9 cellular contexts compared by ENCODE assay signal in genomic region chr5:139664273-139664693, GRCh38. TPM values are rescaled to one million over a fixed set of nuclear protein-coding genes. Genes with fewer than 3 reads are reported as not detected.
DNase-seq lines count a peak whose midpoint lies in the region; ATAC-seq and TF ChIP-seq lines count a peak whose summit lies in the region.
"Had no signal": no experiment of that assay in that cellular context is flagged by ENCODE, and none has a peak within 500 bp of the region (broad histone marks: within the 10 kb centered on the region; RNA-seq: fewer than 3 reads in every experiment).

No MANE protein-coding gene starts in this region.

- no peaks in the 10 kb centered on the region for H3K9me2 ChIP-seq in OCI-LY7 (ENCODE audit: insufficient read depth, low read length)

- H3K36me3 Mint-ChIP-seq in natural killer cell treated with Interleukin-12 subunit alpha and Interleukin-12 subunit beta and Interleukin-15 and Interleukin-18, amount 100 ng/mL, for 72 hours, result no peaks in the 10 kb centered on the region
- H3K36me3 Mint-ChIP-seq in activated T-cell treated with anti-CD3 and anti-CD28 coated beads, Interleukin-2, amount 50 U/mL, for 4 hours (ENCODE audit: insufficient read depth), result no peaks in the 10 kb centered on the region
- no peaks in the 10 kb centered on the region for H3K36me3 Mint-ChIP-seq in activated CD4-positive, alpha-beta T cell treated with anti-CD3 and anti-CD28 coated beads, Interleukin-2, amount 10 ng/mL, durations not matched to agents 7 days and 5 days (ENCODE audit: low read depth)

- H3K4me1 ChIP-seq in OCI-LY7 (ENCODE audit: insufficient read depth, low read length, poor library complexity, severe bottlenecking), result peaks cover 94% of the 10 kb centered on the region

- ATAC-seq in GM18502 (IDR thresholded peaks at IDR 0.05; ENCODE audit: poor library complexity, unreplicated experiment), result peak; percentile 45
- ATAC-seq in HG02623 (IDR thresholded peaks at IDR 0.05; ENCODE audit: unreplicated experiment), result peak; percentile 33
- peak; percentile 43 to 56 for ATAC-seq in natural killer cell treated with Interleukin-12 subunit alpha and Interleukin-12 subunit beta and Interleukin-15 and Interleukin-18, amount 100 ng/mL, for 72 hours
- ATAC-seq in activated T-cell treated with anti-CD3 and anti-CD28 coated beads, Interleukin-2, amount 50 U/mL, for 4 hours, result no peak

- H3K9me3 Mint-ChIP-seq in natural killer cell treated with Interleukin-12 subunit alpha and Interleukin-12 subunit beta and Interleukin-15 and Interleukin-18, amount 100 ng/mL, for 72 hours, result no peaks in the 10 kb centered on the region
- no peaks in the 10 kb centered on the region for H3K9me3 Mint-ChIP-seq in activated T-cell treated with anti-CD3 and anti-CD28 coated beads, Interleukin-2, amount 50 U/mL, for 4 hours
- H3K9me3 Mint-ChIP-seq in activated CD4-positive, alpha-beta T cell treated with anti-CD3 and anti-CD28 coated beads, Interleukin-2, amount 10 ng/mL, durations not matched to agents 7 days and 5 days, result no peaks in the 10 kb centered on the region
- H3K9me3 Mint-ChIP-seq: T-helper 1 cell treated with Interleukin-12 subunit alpha and Interleukin-12 subunit beta and Interleukin-4 antibody, amounts not matched to agents 30 μg/mL and 1 μg/mL, for 36 hours had no signal

- CTCF ChIA-PET in OCI-LY7 (lab: Charles Lee; ENCODE audit: unreplicated experiment), result interaction anchor here (0.6 kb wide), 1 partner anchor 101 kb away, joined by 3 read pairs; no protein-coding TSS in a partner anchor
- CTCF ChIA-PET in activated CD4-positive, alpha-beta T cell treated with anti-CD3 and anti-CD28 coated beads, Interleukin-2, amount 10 ng/mL, durations not matched to agents 7 days and 5 days (lab: Charles Lee), result interaction anchor here (0.7 to 1.4 kb wide), 5 partner anchors 9 to 101 kb away, joined by 3 to 4 read pairs (median 3); no protein-coding TSS in a partner anchor

- peaks cover 96% of the 10 kb centered on the region; the same call in 1 of the 2 replicates for H3K79me2 ChIP-seq in OCI-LY7 (ENCODE audit: insufficient read depth, low read depth, low read length)

- peaks cover 34 to 58% of the 10 kb centered on the region in 2 donors for H3K4me1 Mint-ChIP-seq in natural killer cell treated with Interleukin-12 subunit alpha and Interleukin-12 subunit beta and Interleukin-15 and Interleukin-18, amount 100 ng/mL, for 72 hours (ENCODE audit: low read depth in 2 of 2)
- H3K4me1 Mint-ChIP-seq in activated T-cell treated with anti-CD3 and anti-CD28 coated beads, Interleukin-2, amount 50 U/mL, for 4 hours (ENCODE audit: low read depth), result peaks cover 39% of the 10 kb centered on the region
- peaks cover 24% of the 10 kb centered on the region for H3K4me1 Mint-ChIP-seq in activated CD4-positive, alpha-beta T cell treated with anti-CD3 and anti-CD28 coated beads, Interleukin-2, amount 10 ng/mL, durations not matched to agents 7 days and 5 days

- H3K9me3 ChIP-seq in OCI-LY7 (ENCODE audit: low read length), result no peaks in the 10 kb centered on the region

- H3K36me3 ChIP-seq in OCI-LY7 (ENCODE audit: insufficient read depth, low read length), result peaks cover 12% of the 10 kb centered on the region; the same call in 1 of the 2 replicates

- H3K27ac Mint-ChIP-seq in natural killer cell treated with Interleukin-12 subunit alpha and Interleukin-12 subunit beta and Interleukin-15 and Interleukin-18, amount 100 ng/mL, for 72 hours, result peak overlapping the region in 1 of 2 donors; percentile 92
- H3K27ac Mint-ChIP-seq in activated CD4-positive, alpha-beta T cell treated with anti-CD3 and anti-CD28 coated beads, Interleukin-2, amount 10 ng/mL, durations not matched to agents 7 days and 5 days, result no peak overlapping the region
- H3K27ac Mint-ChIP-seq: T-helper 1 cell treated with Interleukin-12 subunit alpha and Interleukin-12 subunit beta and Interleukin-4 antibody, amounts not matched to agents 30 μg/mL and 1 μg/mL, for 36 hours had no signal

- no peaks in the 10 kb centered on the region for H3K27me3 Mint-ChIP-seq in natural killer cell treated with Interleukin-12 subunit alpha and Interleukin-12 subunit beta and Interleukin-15 and Interleukin-18, amount 100 ng/mL, for 72 hours
- H3K27me3 Mint-ChIP-seq in activated T-cell treated with anti-CD3 and anti-CD28 coated beads, Interleukin-2, amount 50 U/mL, for 4 hours (ENCODE audit: low read depth), result no peaks in the 10 kb centered on the region
- no peaks in the 10 kb centered on the region for H3K27me3 Mint-ChIP-seq in activated CD4-positive, alpha-beta T cell treated with anti-CD3 and anti-CD28 coated beads, Interleukin-2, amount 10 ng/mL, durations not matched to agents 7 days and 5 days

- H3K4me3 ChIP-seq in OCI-LY7 (ENCODE audit: low read depth, low read length, poor library complexity, severe bottlenecking), result no peak overlapping the region

- TF ChIP-seq CTCF in OCI-LY7 (conservative IDR thresholded peaks at IDR 0.05; ENCODE audit: low read length), result no peak

- POLR2A ChIA-PET in OCI-LY7 (lab: Charles Lee), result interaction anchor here (0.6 to 1.7 kb wide), 4 partner anchors 10 to 92 kb away, joined by 3 to 8 read pairs (median 4); partner anchors contain the start of gene CXXC5
- POLR2A ChIA-PET in activated CD4-positive, alpha-beta T cell treated with anti-CD3 and anti-CD28 coated beads, Interleukin-2, amount 10 ng/mL, durations not matched to agents 7 days and 5 days (lab: Charles Lee), result no interaction called here

- H3K4me2 ChIP-seq in OCI-LY7 (ENCODE audit: low read length), result peak overlapping the region; percentile 94

- intact Hi-C loops in OCI-LY7 (cut with micrococcal nuclease; ENCODE audit: unreplicated experiment), result no loop called here

- H4K20me1 ChIP-seq in OCI-LY7 (ENCODE audit: insufficient read depth, low read length), result peaks cover 7% of the 10 kb centered on the region; the same call in 1 of the 2 replicates

- H3K4me3 Mint-ChIP-seq in natural killer cell treated with Interleukin-12 subunit alpha and Interleukin-12 subunit beta and Interleukin-15 and Interleukin-18, amount 100 ng/mL, for 72 hours, result peak overlapping the region; percentile 47
- H3K4me3 Mint-ChIP-seq in activated T-cell treated with anti-CD3 and anti-CD28 coated beads, Interleukin-2, amount 50 U/mL, for 4 hours, result no peak overlapping the region
- no peak overlapping the region for H3K4me3 Mint-ChIP-seq in activated CD4-positive, alpha-beta T cell treated with anti-CD3 and anti-CD28 coated beads, Interleukin-2, amount 10 ng/mL, durations not matched to agents 7 days and 5 days
- H3K4me3 Mint-ChIP-seq: T-helper 1 cell treated with Interleukin-12 subunit alpha and Interleukin-12 subunit beta and Interleukin-4 antibody, amounts not matched to agents 30 μg/mL and 1 μg/mL, for 36 hours had no signal

- H3K27ac ChIP-seq in OCI-LY7 (ENCODE audit: low read depth, low read length, poor library complexity, severe bottlenecking), result peak overlapping the region; percentile 99

- H2AFZ ChIP-seq in OCI-LY7 (ENCODE audit: low read length), result no peak overlapping the region

- no TSS peak for BruUV-seq in OCI-LY7 (replicated peaks; lab: Mats Ljungman, UMichigan)

- peak; percentile 57 for DNase-seq in OCI-LY7 (ENCODE audit: low spot score)
- DNase-seq in natural killer cell treated with Interleukin-12 subunit alpha and Interleukin-12 subunit beta and Interleukin-15 and Interleukin-18, amount 100 ng/mL, for 72 hours (ENCODE audit: low spot score), result no peak
- no peak for DNase-seq in central memory CD4-positive, alpha-beta T cell
- no peak for DNase-seq in activated T-cell treated with anti-CD3 and anti-CD28 coated beads, Interleukin-2, amount 50 U/mL, for 4 hours
- no peak for DNase-seq in activated CD4-positive, alpha-beta T cell treated with anti-CD3 and anti-CD28 coated beads, Interleukin-2, amount 10 ng/mL, durations not matched to agents 7 days and 5 days
- DNase-seq in NCI-H1436 treated with DMSO at 0.1 percent for 48 hours (lab: John Stamatoyannopoulos, UW), result no peak

RNA-seq across cellular contexts. Expression of gene CXXC5, which starts 16.1 kb away (rescaled TPM):
- total RNA-seq in OCI-LY7 (2014; rRNA removed; shearing (Covaris generic)), result 108 and 113 TPM in 2 replicates
- 26.7 and 30.4 TPM in 2 replicates for total RNA-seq in OCI-LY7 (2022)
- total RNA-seq in natural killer cell treated with Interleukin-12 subunit alpha and Interleukin-12 subunit beta and Interleukin-15 and Interleukin-18, amount 100 ng/mL, for 72 hours, result 1 to 10 TPM; 4.7 to 9.0 TPM
- total RNA-seq in activated T-cell treated with anti-CD3 and anti-CD28 coated beads, Interleukin-2, amount 50 U/mL, for 4 hours, result 1 to 10 TPM; 1.2 to 3.3 (median 1.4) TPM
- total RNA-seq in activated CD4-positive, alpha-beta T cell treated with anti-CD3 and anti-CD28 coated beads, Interleukin-2, amount 10 ng/mL, durations not matched to agents 7 days and 5 days, result 1 to 10 TPM in 1 of 2 experiments, under 1 TPM in 1; 0.99 to 1.9 TPM

Comparison
In these comparisons a context has a peak if more than half of its experiments do, and no peak if none do; other contexts are left out.
1. ATAC-seq: peak in GM18502 (single experiment), HG02623 (single experiment) and natural killer cell treated with Interleukin-12 subunit alpha and Interleukin-12 subunit beta and Interleukin-15 and Interleukin-18, amount 100 ng/mL, for 72 hours (2 of 2); none in activated T-cell treated with anti-CD3 and anti-CD28 coated beads, Interleukin-2, amount 50 U/mL, for 4 hours (0 of 2).